ENCODE assay signal across 14 cellular contexts in the genomic region with DNA sequence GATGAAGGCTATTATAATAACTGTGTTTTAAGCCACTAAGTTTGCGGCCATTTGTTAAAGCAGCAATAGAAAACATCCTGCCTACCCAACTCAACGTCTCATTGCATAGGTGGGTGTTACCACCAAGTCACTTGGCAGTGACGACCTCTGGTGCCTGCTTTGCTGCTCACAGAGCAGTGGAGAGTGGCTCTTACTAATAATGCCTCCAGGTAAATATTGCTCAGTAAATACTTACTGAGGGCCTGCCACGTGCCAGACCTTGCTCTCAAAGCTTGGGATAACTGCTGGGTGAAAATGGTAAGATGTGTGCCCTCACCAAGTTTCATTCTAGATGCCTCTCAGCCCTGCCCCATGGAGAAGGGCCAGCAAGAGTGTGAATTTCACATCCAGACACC. TPM values are rescaled to one million over a fixed set of nuclear protein-coding genes. Genes with fewer than 3 reads are reported as not detected.
DNase-seq lines count a peak whose midpoint lies in the region; ATAC-seq, FAIRE-seq and TF ChIP-seq lines count a peak whose summit lies in the region.
"Had no signal": no experiment of that assay in that cellular context is flagged by ENCODE, and none has a peak within 500 bp of the region (broad histone marks: within the 10 kb centered on the region; RNA-seq: fewer than 3 reads in every experiment).

No MANE protein-coding gene starts in this region.

- H3K9me3 Mint-ChIP-seq in MCF 10A (ENCODE audit: unreplicated experiment), result no peaks in the 10 kb centered on the region
- H3K9me3 Mint-ChIP-seq in effector memory CD8-positive, alpha-beta T cell, result no peaks in the 10 kb centered on the region
- H3K9me3 Mint-ChIP-seq: activated naive CD4-positive, alpha-beta T cell treated with anti-CD3 and anti-CD28 coated beads for 36 hours; mesothelial cell of epicardium had no signal

- H3K4me1 Mint-ChIP-seq in MCF 10A (ENCODE audit: insufficient read depth, unreplicated experiment), result peaks cover 65% of the 10 kb centered on the region
- peaks cover 44 to 53% of the 10 kb centered on the region in 2 donors for H3K4me1 Mint-ChIP-seq in effector memory CD8-positive, alpha-beta T cell (ENCODE audit: low read depth in 2 of 2)

- ATAC-seq in RWPE2 (ENCODE audit: low read depth) (peak; percentile 41), GM19463 (IDR thresholded peaks at IDR 0.05; ENCODE audit: unreplicated experiment) (no peak), GM21447 (IDR thresholded peaks at IDR 0.05; ENCODE audit: unreplicated experiment) (no peak)
- no peak for ATAC-seq in effector memory CD8-positive, alpha-beta T cell (replicated peaks)
- ATAC-seq: Panc1 had no signal

- no peaks in the 10 kb centered on the region for H3K27me3 Mint-ChIP-seq in MCF 10A (ENCODE audit: insufficient read depth, unreplicated experiment)
- H3K27me3 Mint-ChIP-seq in effector memory CD8-positive, alpha-beta T cell, result no peaks in the 10 kb centered on the region

- H3K36me3 Mint-ChIP-seq in MCF 10A (ENCODE audit: insufficient read depth, unreplicated experiment), result peaks cover 34% of the 10 kb centered on the region
- H3K36me3 Mint-ChIP-seq in effector memory CD8-positive, alpha-beta T cell (ENCODE audit: insufficient read depth), result peaks cover 12% of the 10 kb centered on the region
- H3K36me3 Mint-ChIP-seq: mesothelial cell of epicardium had no signal

- H3K4me1 ChIP-seq in breast epithelium (peaks cover 0 to 9% of the 10 kb centered on the region in 2 donors), RWPE2 (ENCODE audit: insufficient read depth, poor library complexity, severe bottlenecking) (peaks cover 68% of the 10 kb centered on the region), kidney (ENCODE audit: control insufficient read depth in 1 of 2, insufficient read depth in 1 of 2, low read depth in 1 of 2, low read length in 2 of 2) (peaks cover 30 to 42% of the 10 kb centered on the region in 2 donors), stomach (peaks cover 15 to 74% (median 54%) of the 10 kb centered on the region in 4 donors)

- TF ChIP-seq EP300 in stomach (IDR thresholded peaks at IDR 0.05), result no peak

- peak overlapping the region; percentile 82 for H3K27ac Mint-ChIP-seq in MCF 10A (ENCODE audit: low read depth, unreplicated experiment)
- H3K27ac Mint-ChIP-seq in effector memory CD8-positive, alpha-beta T cell, result peak overlapping the region in 1 of 2 donors; percentile 26
- H3K27ac Mint-ChIP-seq: activated naive CD4-positive, alpha-beta T cell treated with anti-CD3 and anti-CD28 coated beads for 36 hours; mesothelial cell of epicardium; progenitor cell of endocrine pancreas had no signal

- peak overlapping the region in 1 of 2 donors; percentile 58 for H3K27ac ChIP-seq in breast epithelium
- H3K27ac ChIP-seq in RWPE2 (ENCODE audit: poor library complexity, severe bottlenecking), result peak overlapping the region; percentile 98
- peak overlapping the region; percentile 23 to 63 for H3K27ac ChIP-seq in kidney (ENCODE audit: low read depth in 2 of 2, low read length in 2 of 2)
- H3K27ac ChIP-seq in stomach, result peak overlapping the region; percentile 20 to 65 (median 54)

- no peak for FAIRE-seq in kidney (lab: Jason Lieb, UNC)

- H3K36me3 ChIP-seq in breast epithelium, result no peaks in the 10 kb centered on the region
- H3K36me3 ChIP-seq in RWPE2 (ENCODE audit: low read depth), result peaks cover 25% of the 10 kb centered on the region
- H3K36me3 ChIP-seq in kidney (ENCODE audit: control insufficient read depth in 1 of 2, insufficient read depth in 2 of 2, low read length in 2 of 2), result no peaks in the 10 kb centered on the region
- H3K36me3 ChIP-seq in stomach, result no peaks in the 10 kb centered on the region

- intact Hi-C loops in MCF 10A (cut with micrococcal nuclease), result no loop called here
- intact Hi-C loops in breast epithelium (cut with DNase I; ENCODE audit: low total_unique reads), result no loop called here
- intact Hi-C loops in kidney (cut with DNase I), result no loop called here
- intact Hi-C loops in stomach (cut with DNase I; ENCODE audit: low total_unique reads), result no loop called here

- H3K9me3 ChIP-seq in breast epithelium (no peaks in the 10 kb centered on the region), RWPE2 (ENCODE audit: severe bottlenecking) (no peaks in the 10 kb centered on the region), kidney (ENCODE audit: control insufficient read depth in 1 of 2, low read length in 2 of 2) (no peaks in the 10 kb centered on the region), stomach (no peaks in the 10 kb centered on the region)

- WGBS in stomach, 5 donors, result 18 to 35% (median 25%) methylated on average over 4 of the region's 4 CpGs

- no peak for TF ChIP-seq CTCF in MCF 10A (IDR thresholded peaks at IDR 0.05; ENCODE audit: unreplicated experiment)
- no peak for TF ChIP-seq CTCF in breast epithelium (IDR thresholded peaks at IDR 0.05)
- TF ChIP-seq CTCF in RWPE2 (IDR thresholded peaks at IDR 0.05; ENCODE audit: poor library complexity, severe bottlenecking), result no peak
- no peak for TF ChIP-seq CTCF in kidney (IDR thresholded peaks at IDR 0.05; ENCODE audit: borderline replicate concordance, extremely low read depth, insufficient read depth)
- TF ChIP-seq CTCF in stomach (IDR thresholded peaks at IDR 0.05), result peak in 1 of 7 experiments; percentile 18

- no peak for TF ChIP-seq POLR2A in breast epithelium (IDR thresholded peaks at IDR 0.05)
- TF ChIP-seq POLR2A in stomach (IDR thresholded peaks at IDR 0.05), result no peak

- H3K4me3 Mint-ChIP-seq in MCF 10A (ENCODE audit: unreplicated experiment), result no peak overlapping the region
- no peak overlapping the region for H3K4me3 Mint-ChIP-seq in effector memory CD8-positive, alpha-beta T cell
- H3K4me3 Mint-ChIP-seq: activated naive CD4-positive, alpha-beta T cell treated with anti-CD3 and anti-CD28 coated beads for 36 hours; mesothelial cell of epicardium had no signal

- H3K9ac ChIP-seq in kidney (ENCODE audit: low read length in 2 of 2), result peak overlapping the region in 1 of 2 donors; percentile 13

- POLR2A ChIA-PET in MCF 10A (lab: Yijun Ruan, JAX), result interaction anchor here (0.6 to 13.3 kb wide), 10 partner anchors 9 to 284 kb away, joined by 3 to 350 read pairs (median 6); partner anchors contain the start of gene ITGA6

- CTCF ChIA-PET in MCF 10A (lab: Yijun Ruan, JAX), result interaction anchor here (0.7 to 13.7 kb wide), 5 partner anchors 18 to 285 kb away, joined by 3 to 536 read pairs (median 3); partner anchors contain the start of gene ITGA6

- H3K27me3 ChIP-seq in breast epithelium, result no peaks in the 10 kb centered on the region
- H3K27me3 ChIP-seq in RWPE2 (ENCODE audit: insufficient read depth, poor library complexity, severe bottlenecking), result no peaks in the 10 kb centered on the region
- no peaks in the 10 kb centered on the region for H3K27me3 ChIP-seq in stomach

- no peak for DNase-seq in MCF 10A (ENCODE audit: unreplicated experiment)
- no peak for DNase-seq in breast epithelium (ENCODE audit: low spot score in 2 of 2)
- DNase-seq in RWPE2 (ENCODE audit: low spot score), result no peak
- DNase-seq in kidney, result no peak
- peak; percentile 65 for DNase-seq in stomach
- DNase-seq in effector memory CD8-positive, alpha-beta T cell, result no peak
- DNase-seq: activated CD4-positive, alpha-beta T cell treated with anti-CD3 and anti-CD28 coated beads, Interleukin-2, amount 50 U/mL, for 48 hours; activated naive CD4-positive, alpha-beta T cell treated with anti-CD3 and anti-CD28 coated beads for 36 hours; cerebellar nuclear complex had no signal

- H3K4me3 ChIP-seq in breast epithelium (no peak overlapping the region), RWPE2 (ENCODE audit: severe bottlenecking) (no peak overlapping the region), kidney (ENCODE audit: low read length in 2 of 2) (no peak overlapping the region), stomach (no peak overlapping the region)

- BruUV-seq in MCF 10A (replicated peaks; lab: Mats Ljungman, UMichigan), result no TSS peak

RNA-seq across cellular contexts. Expression of gene ITGA6, which starts 27.7 kb away (rescaled TPM):
- total RNA-seq in MCF 10A (2022) (315 and 323 TPM in 2 replicates), breast epithelium (10 to 100 TPM; 45.9 to 99.5 (median 93.1) TPM), kidney (89.1 TPM), stomach (100 to 1,000 TPM in 3 of 5 donors, 10 to 100 TPM in 2; 20.4 to 391 (median 212) TPM)
- polyA plus RNA-seq in kidney (ENCODE audit: insufficient read depth, low read depth, low replicate concordance) (32.8 TPM), stomach (10 to 100 TPM; 10.7 to 19.5 (median 18.4) TPM)
